ENCODE assay signal across 10 cellular contexts in genomic region chr4:137531121-137531520, GRCh38. TPM values are rescaled to one million over a fixed set of nuclear protein-coding genes. Genes with fewer than 3 reads are reported as not detected.
DNase-seq lines count a peak whose midpoint lies in the region; ATAC-seq and TF ChIP-seq lines count a peak whose summit lies in the region.
"Had no signal": no experiment of that assay in that cellular context is flagged by ENCODE, and none has a peak within 500 bp of the region (broad histone marks: within the 10 kb centered on the region; RNA-seq: fewer than 3 reads in every experiment).

No MANE protein-coding gene starts in this region.

- H3K4me1 ChIP-seq in rectal smooth muscle tissue (ENCODE audit: control insufficient read depth, insufficient read depth, low read length) = no peaks in the 10 kb centered on the region

- H3K9me3 ChIP-seq in SK-N-MC (ENCODE audit: low read depth, low read length) = no peaks in the 10 kb centered on the region

- no peaks in the 10 kb centered on the region for H3K27me3 ChIP-seq in rectal smooth muscle tissue (ENCODE audit: control insufficient read depth, insufficient read depth, low read length)

- peak overlapping the region; percentile 97 for H3K4me3 ChIP-seq in SK-N-MC
- peak overlapping the region; percentile 66 for H3K4me3 ChIP-seq in rectal smooth muscle tissue (ENCODE audit: low read length)

- peaks cover 43% of the 10 kb centered on the region for H3K36me3 ChIP-seq in SK-N-MC (ENCODE audit: insufficient read depth, low read length)
- peaks cover 5% of the 10 kb centered on the region for H3K36me3 ChIP-seq in rectal smooth muscle tissue (ENCODE audit: control insufficient read depth, insufficient read depth, low read length)

- TF ChIP-seq POLR2A in erythroblast (IDR thresholded peaks at IDR 0.05; ENCODE audit: low read length) = no peak

- peak; percentile 11 to 34 for ATAC-seq in left cardiac atrium

- no peak overlapping the region for H3K27ac ChIP-seq in C4-2B
- no peak overlapping the region for H3K27ac ChIP-seq in SK-N-MC
- H3K27ac ChIP-seq in rectal smooth muscle tissue (ENCODE audit: low read depth, low read length) = peak overlapping the region; percentile 85

- DNase-seq in SK-N-MC (ENCODE audit: low read depth, low spot score) (no peak), left cardiac atrium (no peak), T1000 (lab: John Stamatoyannopoulos, UW) (no peak), mesenteric fat pad (ENCODE audit: low spot score) (no peak), SK-N-DZ (ENCODE audit: low spot score) (no peak), erythroblast (lab: John Stamatoyannopoulos, UW) (no peak)
- DNase-seq: activated CD4-positive, alpha-beta T cell treated with anti-CD3 and anti-CD28 coated beads for 48 hours; cerebellar nuclear complex had no signal

- intact Hi-C loops in left cardiac atrium (cut with DNase I) = no loop called here

- H3K9ac ChIP-seq in SK-N-MC (ENCODE audit: insufficient read length) (peak overlapping the region; percentile 76), rectal smooth muscle tissue (ENCODE audit: low read length) (no peak overlapping the region)

- TF ChIP-seq CTCF in C4-2B (conservative IDR thresholded peaks at IDR 0.05) = peak; percentile 20

RNA-seq across cellular contexts. Expression of gene PCDH18, which starts 1.2 kb away (rescaled TPM):
- total RNA-seq in left cardiac atrium (10 to 100 TPM in 1 of 2 donors, 1 to 10 TPM in 1; 5.3 to 21.1 TPM), mesenteric fat pad (23.3 TPM)
- polyA plus RNA-seq in SK-N-DZ (2014; cell fraction: cytosol; rRNA removed) = 1.2 and 1.8 TPM in 2 replicates
- polyA plus RNA-seq in SK-N-DZ (2014; cell fraction: nucleus; rRNA removed) = 2.0 and 2.9 TPM in 2 replicates
